ENCODE assay signal across 8 cellular contexts in the genomic region with DNA sequence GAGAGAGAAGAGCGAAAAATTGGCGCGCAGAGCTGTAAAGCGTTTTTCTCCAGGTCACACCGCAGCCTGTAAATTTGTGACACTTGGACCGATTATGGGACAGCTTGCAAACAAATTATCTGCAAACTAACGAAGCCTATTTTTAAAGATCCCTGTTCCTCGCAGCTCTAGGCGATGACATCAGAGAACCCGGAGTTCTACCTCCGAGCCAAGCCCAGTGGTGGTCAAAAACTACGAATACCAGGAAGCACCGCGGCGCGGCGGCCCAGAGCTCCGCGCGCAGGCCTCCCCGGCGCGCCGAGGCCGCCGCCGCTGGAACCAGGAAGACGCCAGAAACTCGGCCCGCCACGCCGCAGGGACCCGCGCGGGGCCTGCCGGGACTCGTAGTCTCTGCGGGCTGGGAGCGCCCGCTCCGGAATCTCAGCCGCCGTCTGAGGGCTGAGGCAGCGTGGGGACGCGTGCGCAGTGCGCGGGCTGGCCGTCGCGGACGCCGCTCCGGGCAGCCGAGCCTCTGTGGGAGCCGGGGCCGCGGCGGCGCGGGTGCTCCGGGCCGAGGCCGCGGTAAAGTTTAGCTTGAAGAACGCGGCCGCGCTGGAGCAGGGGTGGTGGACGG. TPM values are rescaled to one million over a fixed set of nuclear protein-coding genes. Genes with fewer than 3 reads are reported as not detected.
DNase-seq lines count a peak whose midpoint lies in the region; FAIRE-seq and TF ChIP-seq lines count a peak whose summit lies in the region.

A gene (plus strand): TSS at position 463 of the 613 bp plus-strand sequence. CDS start 18,493 bp downstream, outside the sequence.

- H3K9me2 ChIP-seq in DOHH2 (replicated peaks; ENCODE audit: control insufficient read depth, low read length) = no peaks in the 10 kb centered on the region

- CTCF ChIA-PET in activated naive CD4-positive, alpha-beta T cell treated with anti-CD3 and anti-CD28 coated beads, Interleukin-2, amount 10 ng/mL, durations not matched to agents 7 days and 5 days (lab: Charles Lee) = interaction anchor here (1.4 kb wide), 1 partner anchor 61 kb away, joined by 4 read pairs; no protein-coding TSS in a partner anchor

- H3K4me1 Mint-ChIP-seq in activated naive CD4-positive, alpha-beta T cell treated with anti-CD3 and anti-CD28 coated beads, Interleukin-2, amount 10 ng/mL, durations not matched to agents 7 days and 5 days = peaks cover 34% of the 10 kb centered on the region
- H3K4me1 Mint-ChIP-seq in neural progenitor cell = peaks cover 23% of the 10 kb centered on the region

- H3K4me1 ChIP-seq in DOHH2 (ENCODE audit: control insufficient read depth, low read length) = peaks cover 22% of the 10 kb centered on the region
- H3K4me1 ChIP-seq in neural progenitor cell = peaks cover 19% of the 10 kb centered on the region
- peaks cover 0 to 57% (median 24%) of the 10 kb centered on the region in 4 donors for H3K4me1 ChIP-seq in stomach

- peak within 1 kb of the TSS; percentile 78 for H3K4me3 ChIP-seq in DOHH2 (ENCODE audit: low read length)
- H3K4me3 ChIP-seq in H7 (ENCODE audit: insufficient read depth, low read depth, low read length) = peak within 1 kb of the TSS; percentile 72
- peak within 1 kb of the TSS; percentile 96 for H3K4me3 ChIP-seq in neural progenitor cell
- H3K4me3 ChIP-seq in stomach = peak within 1 kb of the TSS; percentile 74 to 95 (median 87)

- TF ChIP-seq POLR2A in stomach (IDR thresholded peaks at IDR 0.05) = no peak

- peaks cover 3% of the 10 kb centered on the region; the same call in 1 of the 2 replicates for H3K79me2 ChIP-seq in DOHH2 (ENCODE audit: control insufficient read depth, low read length)
- H3K79me2 ChIP-seq in neural progenitor cell (ENCODE audit: low read depth) = peaks cover 44% of the 10 kb centered on the region

- DNase-seq in H7 = peak; percentile 94
- DNase-seq in M059J (ENCODE audit: low read depth) = peak; percentile 94
- DNase-seq in SK-MEL-5 (ENCODE audit: low read depth, low spot score) = peak; percentile 93
- peak; percentile 94 for DNase-seq in activated naive CD4-positive, alpha-beta T cell treated with anti-CD3 and anti-CD28 coated beads, Interleukin-2, amount 10 ng/mL, durations not matched to agents 7 days and 5 days
- peak; percentile 90 to 97 for DNase-seq in frontal cortex (ENCODE audit: low spot score in 2 of 2)
- peak; percentile 98 for DNase-seq in neural progenitor cell (ENCODE audit: low spot score)
- DNase-seq in stomach = peak; percentile 96

- H3K27ac ChIP-seq in DOHH2 (ENCODE audit: low read depth, low read length) = no peak within 1 kb of the TSS
- peak within 1 kb of the TSS; percentile 66 for H3K27ac ChIP-seq in neural progenitor cell
- H3K27ac ChIP-seq in stomach = peak within 1 kb of the TSS; percentile 96 to 100 (median 98)

- peak within 1 kb of the TSS; percentile 37 for H3K9ac ChIP-seq in neural progenitor cell

- peaks cover 37% of the 10 kb centered on the region for H3K27me3 ChIP-seq in DOHH2 (ENCODE audit: control insufficient read depth, low read length)
- peaks cover 12% of the 10 kb centered on the region for H3K27me3 ChIP-seq in H7 (ENCODE audit: control insufficient read depth, insufficient read depth, low read length)
- peaks cover 18% of the 10 kb centered on the region for H3K27me3 ChIP-seq in neural progenitor cell
- peaks cover 0 to 3% (median 0%) of the 10 kb centered on the region in 3 donors for H3K27me3 ChIP-seq in stomach

- H3K27me3 Mint-ChIP-seq in activated naive CD4-positive, alpha-beta T cell treated with anti-CD3 and anti-CD28 coated beads, Interleukin-2, amount 10 ng/mL, durations not matched to agents 7 days and 5 days = peaks cover 41% of the 10 kb centered on the region
- H3K27me3 Mint-ChIP-seq in neural progenitor cell (ENCODE audit: insufficient read depth, low read depth) = peaks cover 7% of the 10 kb centered on the region

- no peaks in the 10 kb centered on the region for H3K9me3 ChIP-seq in DOHH2 (ENCODE audit: control insufficient read depth, insufficient read depth, low read length)
- H3K9me3 ChIP-seq in neural progenitor cell (ENCODE audit: low read depth) = no peaks in the 10 kb centered on the region
- no peaks in the 10 kb centered on the region for H3K9me3 ChIP-seq in stomach

- peak within 1 kb of the TSS; percentile 96 for H2AFZ ChIP-seq in neural progenitor cell (replicated peaks)

- in situ Hi-C loops in SK-MEL-5 (cut with HindIII; ENCODE audit: low pct_unique_long_range_greater_than_20kb, low sequenced_read_pairs) = no loop called here

- peak within 1 kb of the TSS; percentile 81 for H3K4me2 ChIP-seq in DOHH2 (ENCODE audit: low read length)
- H3K4me2 ChIP-seq in neural progenitor cell = peak within 1 kb of the TSS; percentile 96

- H3K36me3 Mint-ChIP-seq in activated naive CD4-positive, alpha-beta T cell treated with anti-CD3 and anti-CD28 coated beads, Interleukin-2, amount 10 ng/mL, durations not matched to agents 7 days and 5 days = peaks cover 8% of the 10 kb centered on the region
- peaks cover 4% of the 10 kb centered on the region for H3K36me3 Mint-ChIP-seq in neural progenitor cell

- TF ChIP-seq EP300 in stomach (IDR thresholded peaks at IDR 0.05) = no peak

- peaks cover 7% of the 10 kb centered on the region for H3F3A ChIP-seq in DOHH2 (ENCODE audit: control insufficient read depth, insufficient read depth)
- H3F3A ChIP-seq in neural progenitor cell (ENCODE audit: low read depth) = peaks cover 7% of the 10 kb centered on the region

- H3K27ac Mint-ChIP-seq in activated naive CD4-positive, alpha-beta T cell treated with anti-CD3 and anti-CD28 coated beads, Interleukin-2, amount 10 ng/mL, durations not matched to agents 7 days and 5 days = peak within 1 kb of the TSS; percentile 90
- peak within 1 kb of the TSS; percentile 82 for H3K27ac Mint-ChIP-seq in neural progenitor cell

- H3K4me3 Mint-ChIP-seq in activated naive CD4-positive, alpha-beta T cell treated with anti-CD3 and anti-CD28 coated beads, Interleukin-2, amount 10 ng/mL, durations not matched to agents 7 days and 5 days = peak within 1 kb of the TSS; percentile 88
- H3K4me3 Mint-ChIP-seq in neural progenitor cell = peak within 1 kb of the TSS; percentile 95

- intact Hi-C loops in stomach (cut with DNase I; ENCODE audit: low total_unique reads) = no loop called here

- H4K20me1 ChIP-seq in DOHH2 (ENCODE audit: control insufficient read depth, insufficient read depth, low read depth, low read length) (no peaks in the 10 kb centered on the region), neural progenitor cell (ENCODE audit: low read depth) (no peaks in the 10 kb centered on the region)

- H3K36me3 ChIP-seq in DOHH2 (ENCODE audit: control insufficient read depth, low read length) (no peaks in the 10 kb centered on the region), H7 (replicated peaks; ENCODE audit: control insufficient read depth, insufficient read depth, low read length) (no peaks in the 10 kb centered on the region), neural progenitor cell (no peaks in the 10 kb centered on the region), stomach (no peaks in the 10 kb centered on the region)

- no peaks in the 10 kb centered on the region for H3K9me3 Mint-ChIP-seq in activated naive CD4-positive, alpha-beta T cell treated with anti-CD3 and anti-CD28 coated beads, Interleukin-2, amount 10 ng/mL, durations not matched to agents 7 days and 5 days
- no peaks in the 10 kb centered on the region for H3K9me3 Mint-ChIP-seq in neural progenitor cell

- 0 to 2% (median 1%) methylated on average over 24 to 71 of the region's 71 CpGs for WGBS in stomach, 5 donors

- no peak for FAIRE-seq in frontal cortex (lab: Jason Lieb, UNC)

- TF ChIP-seq CTCF in DOHH2 (IDR thresholded peaks at IDR 0.05; ENCODE audit: low read depth, low read length, poor library complexity, severe bottlenecking) (no peak), neural progenitor cell (IDR thresholded peaks at IDR 0.05) (no peak), stomach (IDR thresholded peaks at IDR 0.05) (no peak)

RNA-seq across cellular contexts. Expression of the gene that starts here (rescaled TPM):
- total RNA-seq in H7 (2014; rRNA removed; shearing (Covaris generic)) = 28.5 and 38.2 TPM in 2 replicates
- total RNA-seq in M059J (2014; rRNA removed; shearing (Covaris generic)) = 8.8 and 13.5 TPM in 2 replicates
- total RNA-seq in SK-MEL-5 (2014; rRNA removed; shearing (Covaris generic)) = 10.4 and 10.7 TPM in 2 replicates
- 13.7 and 18.7 TPM in 2 replicates for polyA plus RNA-seq in SK-MEL-5 (2015; cell fraction: cytosol; rRNA removed)
- 23.8 and 24.6 TPM in 2 replicates for polyA plus RNA-seq in SK-MEL-5 (2015; cell fraction: nucleus; rRNA removed)
- total RNA-seq in frontal cortex (29.8 TPM), neural progenitor cell (ENCODE audit: low replicate concordance) (70.2 and 79.1 TPM in 2 replicates), stomach (10 to 100 TPM in 4 of 5 donors, 1 to 10 TPM in 1; 9.0 to 61.8 (median 22.3) TPM)
- polyA plus RNA-seq in stomach = 10 to 100 TPM; 15.0 to 24.3 (median 15.6) TPM
